12 cellular contexts compared by ENCODE assay signal in genomic region chr12:1588574-1588944, GRCh38. TPM values are rescaled to one million over a fixed set of nuclear protein-coding genes. Genes with fewer than 3 reads are reported as not detected.
DNase-seq lines count a peak whose midpoint lies in the region; ATAC-seq and TF ChIP-seq lines count a peak whose summit lies in the region.
"Had no signal": no experiment of that assay in that cellular context is flagged by ENCODE, and none has a peak within 500 bp of the region (broad histone marks: within the 10 kb centered on the region; RNA-seq: fewer than 3 reads in every experiment).

No MANE protein-coding gene starts in this region.

- no peaks in the 10 kb centered on the region for H3K27me3 Mint-ChIP-seq in activated naive CD8-positive, alpha-beta T cell

- peak overlapping the region; percentile 13 for H3K9ac ChIP-seq in mucosa of stomach (ENCODE audit: low read length)

- TF ChIP-seq POLR2A in heart left ventricle (IDR thresholded peaks at IDR 0.05) (no peak), uterus (IDR thresholded peaks at IDR 0.05) (no peak)

- peaks cover 0 to 17% (median 0%) of the 10 kb centered on the region in 9 donors for H3K36me3 ChIP-seq in heart left ventricle
- no peaks in the 10 kb centered on the region for H3K36me3 ChIP-seq in mucosa of stomach (ENCODE audit: control insufficient read depth, insufficient read depth, low read length)
- no peaks in the 10 kb centered on the region for H3K36me3 ChIP-seq in tibial artery
- H3K36me3 ChIP-seq in uterus, result no peaks in the 10 kb centered on the region

- H3K4me1 ChIP-seq in heart left ventricle (peaks cover 0 to 67% (median 53%) of the 10 kb centered on the region in 12 donors), mucosa of stomach (ENCODE audit: control insufficient read depth, insufficient read depth, low read length) (peaks cover 34% of the 10 kb centered on the region), tibial artery (peaks cover 0 to 59% (median 33%) of the 10 kb centered on the region in 4 donors), uterus (peaks cover 6 to 8% of the 10 kb centered on the region in 2 donors)

- no peak overlapping the region for H3K4me3 ChIP-seq in heart left ventricle
- no peak overlapping the region for H3K4me3 ChIP-seq in mucosa of stomach (ENCODE audit: low read length)
- H3K4me3 ChIP-seq in tibial artery, result no peak overlapping the region
- H3K4me3 ChIP-seq in uterus, result no peak overlapping the region
- H3K4me3 ChIP-seq: PC-9 had no signal

- no peak for DNase-seq in heart left ventricle
- DNase-seq in left cardiac atrium, result no peak
- no peak for DNase-seq in tibial artery
- no peak for DNase-seq in central memory CD4-positive, alpha-beta T cell
- DNase-seq in uterus, result no peak
- no peak for DNase-seq in HT-29 (ENCODE audit: low spot score)
- DNase-seq: aorta; effector CD8-positive, alpha-beta T cell; PC-9 had no signal

- peak overlapping the region; percentile 88 for H3K27ac Mint-ChIP-seq in activated naive CD8-positive, alpha-beta T cell

- TF ChIP-seq CTCF in heart left ventricle (IDR thresholded peaks at IDR 0.05) (no peak), tibial artery (IDR thresholded peaks at IDR 0.05) (no peak), uterus (IDR thresholded peaks at IDR 0.05) (no peak)

- H3K27me3 ChIP-seq in heart left ventricle (no peaks in the 10 kb centered on the region), mucosa of stomach (ENCODE audit: control insufficient read depth, insufficient read depth, low read length) (no peaks in the 10 kb centered on the region), tibial artery (no peaks in the 10 kb centered on the region), uterus (no peaks in the 10 kb centered on the region)

- intact Hi-C loops in heart left ventricle (cut with DNase I), result loop anchor here in 4 of 10 donors (2.0 to 10.0 kb wide), 4 partner anchors 314 to 1024 kb away; no protein-coding TSS in a partner anchor
- intact Hi-C loops in left cardiac atrium (cut with DNase I), result loop anchor here in 1 of 2 donors (10.0 kb wide), 1 partner anchor 324 kb away; no protein-coding TSS in a partner anchor
- intact Hi-C loops in tibial artery (cut with DNase I; ENCODE audit: low total_unique reads), result no loop called here
- intact Hi-C loops in uterus (cut with DNase I; ENCODE audit: low total_unique reads), result loop anchor here (10.0 kb wide), 2 partner anchors 474 to 1024 kb away; no protein-coding TSS in a partner anchor

- 78 to 86% (median 81%) methylated on average over 3 of the region's 3 CpGs for WGBS in heart left ventricle, 4 donors

- peaks cover 58% of the 10 kb centered on the region for H3K4me1 Mint-ChIP-seq in activated naive CD8-positive, alpha-beta T cell (ENCODE audit: low read depth)

- no peaks in the 10 kb centered on the region for H3K9me3 Mint-ChIP-seq in activated naive CD8-positive, alpha-beta T cell (ENCODE audit: low read depth)
- H3K9me3 Mint-ChIP-seq: CD14-positive monocyte had no signal

- ATAC-seq in heart left ventricle (no peak), left cardiac atrium (no peak)

- H3K9me3 ChIP-seq in heart left ventricle (no peaks in the 10 kb centered on the region), mucosa of stomach (ENCODE audit: control insufficient read depth, low read length) (no peaks in the 10 kb centered on the region), tibial artery (no peaks in the 10 kb centered on the region), uterus (no peaks in the 10 kb centered on the region)

- H3K27ac ChIP-seq in heart left ventricle (peak overlapping the region in 8 of 12 donors; percentile 22 to 55 (median 39)), tibial artery (peak overlapping the region; percentile 36 to 65), uterus (peak overlapping the region in 1 of 2 donors; percentile 47)
- H3K27ac ChIP-seq: PC-9 had no signal

- peaks cover 3% of the 10 kb centered on the region for H3K36me3 Mint-ChIP-seq in activated naive CD8-positive, alpha-beta T cell

- peak overlapping the region; percentile 54 for H3K4me3 Mint-ChIP-seq in activated naive CD8-positive, alpha-beta T cell
- H3K4me3 Mint-ChIP-seq: CD14-positive monocyte had no signal

RNA-seq across cellular contexts. Expression of gene FBXL14, which starts 5.8 kb away (rescaled TPM):
- total RNA-seq in heart left ventricle, result 10 to 100 TPM in 1 of 9 donors, 1 to 10 TPM in 8; 4.7 to 10.1 (median 8.4) TPM
- 1 to 10 TPM; 1.7 to 9.0 TPM for polyA plus RNA-seq in heart left ventricle
- 1 to 10 TPM; 7.0 to 7.6 TPM for total RNA-seq in left cardiac atrium
- 10 to 100 TPM in 3 of 4 donors, 1 to 10 TPM in 1; 1.5 to 17.4 (median 13.5) TPM for total RNA-seq in uterus
- total RNA-seq in HT-29 (2014; rRNA removed; shearing (Covaris generic)), result 43.5 and 45.5 TPM in 2 replicates

RNA-seq across cellular contexts. Expression of gene WNT5B, which starts 40.5 kb away (rescaled TPM):
- 1 to 10 TPM in 5 of 9 donors, under 1 TPM in 4; 0.52 to 3.9 (median 1.3) TPM for total RNA-seq in heart left ventricle
- polyA plus RNA-seq in heart left ventricle, result 1 to 10 TPM; 1.3 to 1.7 TPM
- 1 to 10 TPM; 1.8 to 5.0 TPM for total RNA-seq in left cardiac atrium
- total RNA-seq in uterus, result 10 to 100 TPM in 1 of 4 donors, 1 to 10 TPM in 2, not detected in 1; 5.9 to 20.9 (median 7.2) TPM
- total RNA-seq in HT-29 (2014; rRNA removed; shearing (Covaris generic)), result 0.08 TPM in 1 of 2 replicates, not detected in the other
